ENCODE assay signal across 9 cellular contexts in genomic region chr13:49400755-49401659, GRCh38. TPM values are rescaled to one million over a fixed set of nuclear protein-coding genes. Genes with fewer than 3 reads are reported as not detected.
DNase-seq lines count a peak whose midpoint lies in the region; ATAC-seq, FAIRE-seq and TF ChIP-seq lines count a peak whose summit lies in the region.
"Had no signal": no experiment of that assay in that cellular context is flagged by ENCODE, and none has a peak within 500 bp of the region (broad histone marks: within the 10 kb centered on the region; RNA-seq: fewer than 3 reads in every experiment).

No MANE protein-coding gene starts in this region.

- H3K27ac ChIP-seq in cingulate gyrus (ENCODE audit: low read depth, low read length): peak overlapping the region; percentile 78
- peak overlapping the region; percentile 75 for H3K27ac ChIP-seq in upper lobe of right lung
- H3K27ac ChIP-seq: KMS-11 had no signal

- no peak for TF ChIP-seq POLR2A in GM12892 (IDR thresholded peaks at IDR 0.05; ENCODE audit: low read depth, low read length)

- no peaks in the 10 kb centered on the region for H3K27me3 ChIP-seq in upper lobe of right lung

- DNase-seq in GM12892 (ENCODE audit: insufficient read length) (no peak), KBM-7 (peak; percentile 41), medulla oblongata (ENCODE audit: extremely low spot score) (peak; percentile 86), upper lobe of right lung (no peak), cortex of kidney (lab: John Stamatoyannopoulos, UW) (no peak), NCI-H187 (lab: John Stamatoyannopoulos, UW) (no peak)

- no peaks in the 10 kb centered on the region for H3K4me1 ChIP-seq in upper lobe of right lung

- peaks cover 6% of the 10 kb centered on the region for H3K9me3 ChIP-seq in upper lobe of right lung

- H3K36me3 ChIP-seq in upper lobe of right lung: no peaks in the 10 kb centered on the region

- no peak for TF ChIP-seq CTCF in upper lobe of right lung (IDR thresholded peaks at IDR 0.05)

- peak; percentile 44 for FAIRE-seq in GM12892 (lab: Jason Lieb, UNC)

- in situ Hi-C loops in KBM-7 (cut with MboI; ENCODE audit: low pct_unique_long_range_greater_than_20kb, low sequenced_read_pairs): no loop called here

- intact Hi-C loops in upper lobe of right lung (cut with DNase I): no loop called here

- ATAC-seq in upper lobe of right lung (peak; percentile 91), HG03521 (IDR thresholded peaks at IDR 0.05; ENCODE audit: unreplicated experiment) (no peak)

- H3K4me3 ChIP-seq in upper lobe of right lung: peak overlapping the region; percentile 40

RNA-seq across cellular contexts. Expression of gene CAB39L, which starts 42.9 kb away (rescaled TPM):
- polyA plus RNA-seq in GM12892 (2012; ENCODE audit: missing spikeins): 2.7 TPM
- total RNA-seq in upper lobe of right lung: 18.0 TPM

RNA-seq across cellular contexts. Expression of gene SETDB2, which starts 43.1 kb away (rescaled TPM):
- 7.3 TPM for polyA plus RNA-seq in GM12892 (2012; ENCODE audit: missing spikeins)
- 18.1 TPM for total RNA-seq in upper lobe of right lung

Comparison
In these comparisons a context has a peak if more than half of its experiments do, and no peak if none do; other contexts are left out.
1. DNase-seq: peak in KBM-7 (single experiment) and medulla oblongata (single experiment); none in GM12892 (single experiment), upper lobe of right lung (single experiment), cortex of kidney (single experiment) and NCI-H187 (0 of 2).